Comparison of ENCODE assay signal across 16 cellular contexts in the genomic region with DNA sequence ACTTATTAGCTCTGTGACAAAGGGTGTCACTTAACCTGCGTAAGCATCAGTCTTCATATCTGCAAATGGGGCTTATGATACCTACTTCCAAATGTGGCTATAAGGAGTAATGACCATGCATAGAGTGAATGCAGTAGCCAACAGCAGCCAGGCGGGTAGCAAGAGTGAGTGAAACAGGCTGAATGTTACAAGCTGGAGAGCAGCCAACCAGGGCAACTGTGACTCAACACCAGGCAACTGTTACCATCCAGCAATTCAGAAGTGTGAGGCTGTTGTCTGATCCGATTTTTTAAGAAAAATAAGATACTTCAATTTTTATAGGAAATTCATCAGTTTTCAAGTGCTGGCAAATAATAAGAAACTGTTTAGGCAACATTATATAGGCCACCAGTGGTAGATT.
DNase-seq lines count a peak whose midpoint lies in the region; ATAC-seq lines count a peak whose summit lies in the region.
"Had no signal": no experiment of that assay in that cellular context is flagged by ENCODE, and none has a peak within 500 bp of the region (broad histone marks: within the 10 kb centered on the region; RNA-seq: fewer than 3 reads in every experiment).

No MANE protein-coding gene starts in this region.

- no peak overlapping the region for H3K4me3 Mint-ChIP-seq in activated CD4-positive, alpha-beta T cell treated with anti-CD3 and anti-CD28 coated beads, Interleukin-2, amount 10 ng/mL, durations not matched to agents 7 days and 5 days
- no peak overlapping the region for H3K4me3 Mint-ChIP-seq in activated naive CD4-positive, alpha-beta T cell treated with anti-CD3 and anti-CD28 coated beads, Interleukin-2, amount 10 ng/mL, durations not matched to agents 7 days and 5 days
- H3K4me3 Mint-ChIP-seq: activated naive CD8-positive, alpha-beta T cell treated with anti-CD3 and anti-CD28 coated beads for 36 hours; dendritic cell treated with granulocyte-macrophage colony-stimulating factor and Interleukin-4, amounts not matched to agents 40 ng/mL and 50 ng/mL, for 4 days had no signal

- CTCF ChIA-PET in activated CD4-positive, alpha-beta T cell treated with anti-CD3 and anti-CD28 coated beads, Interleukin-2, amount 10 ng/mL, durations not matched to agents 7 days and 5 days (lab: Charles Lee), result no interaction called here
- CTCF ChIA-PET in activated naive CD4-positive, alpha-beta T cell treated with anti-CD3 and anti-CD28 coated beads, Interleukin-2, amount 10 ng/mL, durations not matched to agents 7 days and 5 days (lab: Charles Lee), result no interaction called here

- no peaks in the 10 kb centered on the region for H3K27me3 Mint-ChIP-seq in activated CD4-positive, alpha-beta T cell treated with anti-CD3 and anti-CD28 coated beads, Interleukin-2, amount 10 ng/mL, durations not matched to agents 7 days and 5 days
- no peaks in the 10 kb centered on the region for H3K27me3 Mint-ChIP-seq in activated naive CD4-positive, alpha-beta T cell treated with anti-CD3 and anti-CD28 coated beads, Interleukin-2, amount 10 ng/mL, durations not matched to agents 7 days and 5 days
- H3K27me3 Mint-ChIP-seq: activated naive CD8-positive, alpha-beta T cell treated with anti-CD3 and anti-CD28 coated beads for 36 hours; dendritic cell treated with granulocyte-macrophage colony-stimulating factor and Interleukin-4, amounts not matched to agents 40 ng/mL and 50 ng/mL, for 4 days had no signal

- no peaks in the 10 kb centered on the region for H3K36me3 Mint-ChIP-seq in activated CD4-positive, alpha-beta T cell treated with anti-CD3 and anti-CD28 coated beads, Interleukin-2, amount 10 ng/mL, durations not matched to agents 7 days and 5 days (ENCODE audit: low read depth)
- H3K36me3 Mint-ChIP-seq in activated naive CD4-positive, alpha-beta T cell treated with anti-CD3 and anti-CD28 coated beads, Interleukin-2, amount 10 ng/mL, durations not matched to agents 7 days and 5 days, result no peaks in the 10 kb centered on the region
- H3K36me3 Mint-ChIP-seq: activated naive CD8-positive, alpha-beta T cell treated with anti-CD3 and anti-CD28 coated beads for 36 hours had no signal

- POLR2A ChIA-PET in activated CD4-positive, alpha-beta T cell treated with anti-CD3 and anti-CD28 coated beads, Interleukin-2, amount 10 ng/mL, durations not matched to agents 7 days and 5 days (lab: Charles Lee), result no interaction called here

- DNase-seq in GOT3 (lab: John Stamatoyannopoulos, UW), result peak; percentile 13
- DNase-seq in T1000 (lab: John Stamatoyannopoulos, UW), result peak; percentile 36
- peak; percentile 73 for DNase-seq in fibroblast of peridontal ligament (ENCODE audit: extremely low read depth)
- DNase-seq in skeletal muscle cell (ENCODE audit: low read depth), result peak; percentile 17
- DNase-seq in T-helper 9 cell, result no peak
- DNase-seq in activated CD4-positive, alpha-beta T cell treated with anti-CD3 and anti-CD28 coated beads, Interleukin-2, amount 10 ng/mL, durations not matched to agents 7 days and 5 days, result no peak
- no peak for DNase-seq in activated naive CD4-positive, alpha-beta T cell treated with anti-CD3 and anti-CD28 coated beads, Interleukin-2, amount 10 ng/mL, durations not matched to agents 7 days and 5 days
- DNase-seq: activated CD8-positive, alpha-beta memory T cell treated with anti-CD3 and anti-CD28 coated beads, Interleukin-2, amount 50 U/mL, for 48 hours; activated naive CD8-positive, alpha-beta T cell treated with anti-CD3 and anti-CD28 coated beads for 36 hours; left ventricle myocardium inferior; NCI-H1092 treated with DMSO at 0.1 percent for 48 hours; NCI-H510A; stimulated activated CD4-positive, alpha-beta T cell treated with anti-CD3 and anti-CD28 coated beads, Interleukin-15, amount 100 ng/mL, for 24 hours; transverse colon had no signal

- no peak overlapping the region for H3K27ac Mint-ChIP-seq in activated CD4-positive, alpha-beta T cell treated with anti-CD3 and anti-CD28 coated beads, Interleukin-2, amount 10 ng/mL, durations not matched to agents 7 days and 5 days
- no peak overlapping the region for H3K27ac Mint-ChIP-seq in activated naive CD4-positive, alpha-beta T cell treated with anti-CD3 and anti-CD28 coated beads, Interleukin-2, amount 10 ng/mL, durations not matched to agents 7 days and 5 days
- H3K27ac Mint-ChIP-seq: activated naive CD8-positive, alpha-beta T cell treated with anti-CD3 and anti-CD28 coated beads for 36 hours; dendritic cell treated with granulocyte-macrophage colony-stimulating factor and Interleukin-4, amounts not matched to agents 40 ng/mL and 50 ng/mL, for 4 days had no signal

- no peaks in the 10 kb centered on the region for H3K9me3 Mint-ChIP-seq in activated CD4-positive, alpha-beta T cell treated with anti-CD3 and anti-CD28 coated beads, Interleukin-2, amount 10 ng/mL, durations not matched to agents 7 days and 5 days
- no peaks in the 10 kb centered on the region for H3K9me3 Mint-ChIP-seq in activated naive CD4-positive, alpha-beta T cell treated with anti-CD3 and anti-CD28 coated beads, Interleukin-2, amount 10 ng/mL, durations not matched to agents 7 days and 5 days
- H3K9me3 Mint-ChIP-seq: dendritic cell treated with granulocyte-macrophage colony-stimulating factor and Interleukin-4, amounts not matched to agents 40 ng/mL and 50 ng/mL, for 4 days had no signal

- H3K4me1 Mint-ChIP-seq in activated CD4-positive, alpha-beta T cell treated with anti-CD3 and anti-CD28 coated beads, Interleukin-2, amount 10 ng/mL, durations not matched to agents 7 days and 5 days, result no peaks in the 10 kb centered on the region
- H3K4me1 Mint-ChIP-seq in activated naive CD4-positive, alpha-beta T cell treated with anti-CD3 and anti-CD28 coated beads, Interleukin-2, amount 10 ng/mL, durations not matched to agents 7 days and 5 days, result no peaks in the 10 kb centered on the region
- H3K4me1 Mint-ChIP-seq: activated naive CD8-positive, alpha-beta T cell treated with anti-CD3 and anti-CD28 coated beads for 36 hours had no signal

- H3K4me3 ChIP-seq in skeletal muscle cell (ENCODE audit: low read depth, low read length), result no peak overlapping the region
- H3K4me3 ChIP-seq: left ventricle myocardium inferior, transverse colon had no signal

- ATAC-seq in GM19035 (IDR thresholded peaks at IDR 0.05; ENCODE audit: unreplicated experiment), result no peak

Comparison
In these comparisons a context has a peak if more than half of its experiments do, and no peak if none do; other contexts are left out.
1. DNase-seq: peak in GOT3 (single experiment), T1000 (single experiment), fibroblast of peridontal ligament (single experiment) and skeletal muscle cell (single experiment); none in T-helper 9 cell (single experiment), activated CD4-positive, alpha-beta T cell treated with anti-CD3 and anti-CD28 coated beads, Interleukin-2, amount 10 ng/mL, durations not matched to agents 7 days and 5 days (single experiment) and activated naive CD4-positive, alpha-beta T cell treated with anti-CD3 and anti-CD28 coated beads, Interleukin-2, amount 10 ng/mL, durations not matched to agents 7 days and 5 days (single experiment).